ENCODE assay signal across 8 cellular contexts in genomic region chr3:15629860-15630597, GRCh38. TPM values are rescaled to one million over a fixed set of nuclear protein-coding genes. Genes with fewer than 3 reads are reported as not detected.
DNase-seq lines count a peak whose midpoint lies in the region; ATAC-seq and TF ChIP-seq lines count a peak whose summit lies in the region.

No MANE protein-coding gene starts in this region.

- H3K4me1 ChIP-seq in CD4-positive, alpha-beta memory T cell (ENCODE audit: insufficient read depth, low read length), result peaks cover 30% of the 10 kb centered on the region
- H3K4me1 ChIP-seq in esophagus squamous epithelium, result peaks cover 9 to 29% (median 18%) of the 10 kb centered on the region in 3 donors
- peaks cover 27 to 31% of the 10 kb centered on the region in 2 donors for H3K4me1 ChIP-seq in thyroid gland

- H3K27me3 ChIP-seq in CD4-positive, alpha-beta memory T cell (ENCODE audit: insufficient read depth, low read length), result no peaks in the 10 kb centered on the region
- no peaks in the 10 kb centered on the region for H3K27me3 ChIP-seq in esophagus squamous epithelium
- H3K27me3 ChIP-seq in thyroid gland, result no peaks in the 10 kb centered on the region

- peak; percentile 97 for ATAC-seq in HG03354 (IDR thresholded peaks at IDR 0.05; ENCODE audit: poor library complexity, severe bottlenecking, unreplicated experiment)
- ATAC-seq in naive thymus-derived CD8-positive, alpha-beta T cell, result peak; percentile 100

- TF ChIP-seq CTCF in esophagus squamous epithelium (IDR thresholded peaks at IDR 0.05) (peak; percentile 19 to 79 (median 69)), thyroid gland (IDR thresholded peaks at IDR 0.05) (peak; percentile 27 to 93 (median 76))

- 30 to 42% methylated on average over 10 of the region's 10 CpGs for WGBS in esophagus squamous epithelium, 2 donors
- WGBS in thyroid gland, 2 donors, result 45 to 47% methylated on average over 10 of the region's 10 CpGs

- no peaks in the 10 kb centered on the region for H3K9me3 ChIP-seq in CD4-positive, alpha-beta memory T cell (ENCODE audit: control insufficient read depth in 1 of 2, low read length in 2 of 2)
- no peaks in the 10 kb centered on the region for H3K9me3 ChIP-seq in esophagus squamous epithelium
- H3K9me3 ChIP-seq in thyroid gland, result no peaks in the 10 kb centered on the region

- CTCF ChIA-PET in CD4-positive, alpha-beta memory T cell (lab: Charles Lee; ENCODE audit: partially characterized antibody), result interaction anchor here (0.7 to 6.5 kb wide), 23 partner anchors 9 to 618 kb away, joined by 3 to 98 read pairs (median 3); partner anchors contain the start of gene ANKRD28

- H3K27ac ChIP-seq in CD4-positive, alpha-beta memory T cell (ENCODE audit: low read depth, low read length), result no peak overlapping the region
- H3K27ac ChIP-seq in esophagus squamous epithelium (peak overlapping the region in 2 of 4 donors; percentile 32 to 65), thyroid gland (peak overlapping the region in 2 of 3 donors; percentile 29 to 40)

- H3K36me3 Mint-ChIP-seq in CD4-positive, alpha-beta memory T cell, result peaks cover 7 to 13% of the 10 kb centered on the region in 2 donors
- peaks cover 0 to 6% (median 4%) of the 10 kb centered on the region in 3 donors for H3K36me3 Mint-ChIP-seq in naive thymus-derived CD8-positive, alpha-beta T cell

- POLR2A ChIA-PET in CD4-positive, alpha-beta memory T cell (lab: Charles Lee; ENCODE audit: partially characterized antibody), result interaction anchor here (1.2 to 2.5 kb wide), 4 partner anchors 17 to 183 kb away, joined by 3 to 7 read pairs (median 5); partner anchors contain the start of gene ANKRD28
- POLR2A ChIA-PET in naive thymus-derived CD8-positive, alpha-beta T cell (lab: Charles Lee), result no interaction called here

- H3K4me3 ChIP-seq in CD4-positive, alpha-beta memory T cell (ENCODE audit: low read length in 2 of 2), result no peak overlapping the region
- H3K4me3 ChIP-seq in esophagus squamous epithelium (peak overlapping the region in 3 of 4 donors; percentile 20 to 24 (median 24)), thyroid gland (replicated peaks in 1 of 3) (no peak overlapping the region)

- H3K9me3 Mint-ChIP-seq in CD4-positive, alpha-beta memory T cell, result no peaks in the 10 kb centered on the region
- H3K9me3 Mint-ChIP-seq in naive thymus-derived CD8-positive, alpha-beta T cell, result no peaks in the 10 kb centered on the region

- peaks cover 15 to 48% (median 31%) of the 10 kb centered on the region in 4 donors for H3K4me1 Mint-ChIP-seq in CD4-positive, alpha-beta memory T cell
- H3K4me1 Mint-ChIP-seq in naive thymus-derived CD8-positive, alpha-beta T cell, result peaks cover 10 to 26% (median 16%) of the 10 kb centered on the region in 4 donors

- peak overlapping the region; percentile 10 to 83 (median 73) for H3K4me3 Mint-ChIP-seq in CD4-positive, alpha-beta memory T cell
- peak overlapping the region in 9 of 10 donors; percentile 24 to 68 (median 45) for H3K4me3 Mint-ChIP-seq in naive thymus-derived CD8-positive, alpha-beta T cell

- H3K27me3 Mint-ChIP-seq in CD4-positive, alpha-beta memory T cell, result no peaks in the 10 kb centered on the region
- H3K27me3 Mint-ChIP-seq in naive thymus-derived CD8-positive, alpha-beta T cell, result no peaks in the 10 kb centered on the region

- peak overlapping the region in 6 of 7 donors; percentile 14 to 79 (median 67) for H3K27ac Mint-ChIP-seq in CD4-positive, alpha-beta memory T cell
- H3K27ac Mint-ChIP-seq in naive thymus-derived CD8-positive, alpha-beta T cell, result peak overlapping the region in 3 of 10 donors; percentile 22 to 64 (median 31)

- DNase-seq in CD4-positive, alpha-beta memory T cell, result peak; percentile 70 to 78 (median 75)
- peak; percentile 25 for DNase-seq in GM19240 (ENCODE audit: insufficient read length, low spot score)
- peak; percentile 1 for DNase-seq in NCI-H82 treated with DMSO at 0.1 percent for 48 hours (lab: John Stamatoyannopoulos, UW; ENCODE audit: unreplicated experiment)
- DNase-seq in activated T-cell treated with anti-CD3 and anti-CD28 coated beads for 24 hours (ENCODE audit: low read depth), result peak; percentile 61
- no peak for DNase-seq in esophagus squamous epithelium (lab: John Stamatoyannopoulos, UW)
- peak in 9 of 10 donors; percentile 31 to 76 (median 62) for DNase-seq in naive thymus-derived CD8-positive, alpha-beta T cell
- peak; percentile 57 to 63 for DNase-seq in thyroid gland

- intact Hi-C loops in CD4-positive, alpha-beta memory T cell (cut with micrococcal nuclease), result loop anchor here (1.0 to 5.0 kb wide), 8 partner anchors 17 to 617 kb away; no protein-coding TSS in a partner anchor
- intact Hi-C loops in esophagus squamous epithelium (cut with DNase I), result loop anchor here (5.0 kb wide), 1 partner anchor 182 kb away; no protein-coding TSS in a partner anchor
- intact Hi-C loops in thyroid gland (cut with DNase I), result loop anchor here (10.0 kb wide), 1 partner anchor 615 kb away; no protein-coding TSS in a partner anchor

- no peaks in the 10 kb centered on the region for H3K36me3 ChIP-seq in CD4-positive, alpha-beta memory T cell (ENCODE audit: insufficient read depth, low read length)
- H3K36me3 ChIP-seq in esophagus squamous epithelium (no peaks in the 10 kb centered on the region), thyroid gland (no peaks in the 10 kb centered on the region)

- TF ChIP-seq POLR2A in esophagus squamous epithelium (IDR thresholded peaks at IDR 0.05) (no peak), thyroid gland (IDR thresholded peaks at IDR 0.05) (no peak)

RNA-seq across cellular contexts. Expression of gene BTD, which starts 28.5 kb away (rescaled TPM):
- 10 to 100 TPM; 23.5 to 27.4 TPM for total RNA-seq in CD4-positive, alpha-beta memory T cell
- polyA plus RNA-seq in CD4-positive, alpha-beta memory T cell, result 10 to 100 TPM; 23.4 to 40.5 TPM
- 10 to 100 TPM in 3 of 4 donors, 1 to 10 TPM in 1; 7.7 to 16.6 (median 12.3) TPM for total RNA-seq in esophagus squamous epithelium
- total RNA-seq in naive thymus-derived CD8-positive, alpha-beta T cell, result 10 to 100 TPM; 11.5 to 14.7 TPM
- 10 to 100 TPM; 13.7 to 17.4 (median 14.8) TPM for polyA plus RNA-seq in naive thymus-derived CD8-positive, alpha-beta T cell
- total RNA-seq in thyroid gland, result 10 to 100 TPM; 46.8 to 74.9 (median 56.5) TPM

RNA-seq across cellular contexts. Expression of gene HACL1, which starts 28.7 kb away (rescaled TPM):
- total RNA-seq in CD4-positive, alpha-beta memory T cell, result 10 to 100 TPM; 37.6 to 44.4 TPM
- 10 to 100 TPM; 36.8 to 43.6 TPM for polyA plus RNA-seq in CD4-positive, alpha-beta memory T cell
- total RNA-seq in esophagus squamous epithelium (10 to 100 TPM in 2 of 4 donors, 1 to 10 TPM in 2; 3.3 to 22.3 (median 9.4) TPM), thyroid gland (10 to 100 TPM; 24.2 to 45.0 (median 37.7) TPM)
- total RNA-seq in naive thymus-derived CD8-positive, alpha-beta T cell, result 10 to 100 TPM; 41.5 to 42.9 TPM
- 10 to 100 TPM; 31.7 to 33.8 (median 32.4) TPM for polyA plus RNA-seq in naive thymus-derived CD8-positive, alpha-beta T cell

Comparison
In these comparisons a context has a peak if more than half of its experiments do, and no peak if none do; other contexts are left out.
1. H3K4me3 ChIP-seq: peak in esophagus squamous epithelium (3 of 4); none in CD4-positive, alpha-beta memory T cell (0 of 2) and thyroid gland (0 of 3).